Comparison of ENCODE assay signal across 8 cellular contexts in genomic region chr3:41961061-41961749, GRCh38. TPM values are rescaled to one million over a fixed set of nuclear protein-coding genes. Genes with fewer than 3 reads are reported as not detected.
DNase-seq lines count a peak whose midpoint lies in the region; ATAC-seq, FAIRE-seq and TF ChIP-seq lines count a peak whose summit lies in the region.

No MANE protein-coding gene starts in this region.

- peak overlapping the region; percentile 87 for H3K4me3 ChIP-seq in PC-3 (ENCODE audit: low read length)
- H3K4me3 ChIP-seq in foreskin fibroblast (ENCODE audit: low read depth in 1 of 2, low read length in 2 of 2) = peak overlapping the region; percentile 75 to 86
- H3K4me3 ChIP-seq in neuron (ENCODE audit: low read length) = peak overlapping the region; percentile 87

- POLR2A ChIA-PET in PC-3 (lab: Charles Lee; ENCODE audit: unreplicated experiment) = no interaction called here

- no peak for TF ChIP-seq CTCF in PC-3 (conservative IDR thresholded peaks at IDR 0.05; ENCODE audit: low read depth, low read length)
- no peak for TF ChIP-seq CTCF in foreskin fibroblast (IDR thresholded peaks at IDR 0.05; ENCODE audit: low read depth, low read length)

- H3F3A ChIP-seq in PC-3 (ENCODE audit: low read length, unreplicated experiment) = no peaks in the 10 kb centered on the region

- peak overlapping the region; percentile 74 for H3K9ac ChIP-seq in PC-3 (ENCODE audit: low read length)

- peak overlapping the region; percentile 95 for H2AFZ ChIP-seq in PC-3 (ENCODE audit: low read length)
- peak overlapping the region; percentile 88 for H2AFZ ChIP-seq in neuron (ENCODE audit: low read depth, low read length)

- H3K9me2 ChIP-seq in PC-3 (replicated peaks; ENCODE audit: low read length) = no peaks in the 10 kb centered on the region

- H4K20me1 ChIP-seq in PC-3 (ENCODE audit: low read length) = no peaks in the 10 kb centered on the region

- H3K9me3 Mint-ChIP-seq in stimulated activated naive CD8-positive, alpha-beta T cell treated with anti-CD3 and anti-CD28 coated beads, Interleukin-15, amount 100 ng/mL, for 72 hours = no peaks in the 10 kb centered on the region

- H3K9me3 ChIP-seq in PC-3 (ENCODE audit: low read length) (no peaks in the 10 kb centered on the region), neuron (ENCODE audit: low read length) (no peaks in the 10 kb centered on the region)

- intact Hi-C loops in PC-3 (cut with micrococcal nuclease) = loop anchor here (5.0 kb wide), 1 partner anchor 1504 kb away; the partner anchor contains the start of gene RPL14

- H3K27me3 ChIP-seq in PC-3 (ENCODE audit: low read length) = no peaks in the 10 kb centered on the region
- no peaks in the 10 kb centered on the region for H3K27me3 ChIP-seq in neuron (ENCODE audit: insufficient read depth, low read length)

- H3K4me3 Mint-ChIP-seq in stimulated activated naive CD8-positive, alpha-beta T cell treated with anti-CD3 and anti-CD28 coated beads, Interleukin-15, amount 100 ng/mL, for 72 hours = peak overlapping the region; percentile 93 to 99

- peak; percentile 39 to 53 for DNase-seq in AML-193 (lab: John Stamatoyannopoulos, UW)
- peak; percentile 17 for DNase-seq in GM19239 (ENCODE audit: insufficient read length, low spot score)
- peak; percentile 63 for DNase-seq in PC-3
- peak; percentile 49 for DNase-seq in activated effector memory CD4-positive, alpha-beta T cell treated with Interleukin-2 at 50 U/mL for 16 hours
- DNase-seq in foreskin fibroblast = peak; percentile 62 to 84
- peak in 1 of 2 donors; percentile 48 for DNase-seq in stimulated activated naive CD8-positive, alpha-beta T cell treated with anti-CD3 and anti-CD28 coated beads, Interleukin-15, amount 100 ng/mL, for 72 hours

- no peaks in the 10 kb centered on the region for H3K27me3 Mint-ChIP-seq in stimulated activated naive CD8-positive, alpha-beta T cell treated with anti-CD3 and anti-CD28 coated beads, Interleukin-15, amount 100 ng/mL, for 72 hours

- H3K36me3 ChIP-seq in PC-3 (ENCODE audit: low read depth, low read length) (no peaks in the 10 kb centered on the region), neuron (ENCODE audit: insufficient read depth, low read length) (no peaks in the 10 kb centered on the region)

- peak overlapping the region; percentile 4; the same call in 1 of the 2 replicates for H3K27ac ChIP-seq in PC-3 (ENCODE audit: low read length)

- peaks cover 20% of the 10 kb centered on the region for H3K4me1 Mint-ChIP-seq in stimulated activated naive CD8-positive, alpha-beta T cell treated with anti-CD3 and anti-CD28 coated beads, Interleukin-15, amount 100 ng/mL, for 72 hours

- H3K4me1 ChIP-seq in PC-3 (ENCODE audit: insufficient read depth, low read length) (peaks cover 6% of the 10 kb centered on the region; the same call in 1 of the 2 replicates), neuron (ENCODE audit: insufficient read depth, low read length) (peaks cover 9% of the 10 kb centered on the region)

- TSS peak; percentile 73 for BruUV-seq in PC-3 (replicated peaks; lab: Mats Ljungman, UMichigan)

- FAIRE-seq in GM19239 (lab: Jason Lieb, UNC) = no peak

- peaks cover 15% of the 10 kb centered on the region for H3K79me2 ChIP-seq in PC-3 (ENCODE audit: low read length)

- ATAC-seq in HG03457 (IDR thresholded peaks at IDR 0.05; ENCODE audit: unreplicated experiment) (peak; percentile 10), PC-3 (peak; percentile 35)
- ATAC-seq in stimulated activated naive CD8-positive, alpha-beta T cell treated with anti-CD3 and anti-CD28 coated beads, Interleukin-15, amount 100 ng/mL, for 72 hours = peak; percentile 46

- CTCF ChIA-PET in PC-3 (lab: Charles Lee) = interaction anchor here (0.5 kb wide), 1 partner anchor 269 kb away, joined by 3 read pairs; no protein-coding TSS in a partner anchor

- peak overlapping the region; percentile 92 to 95 for H3K27ac Mint-ChIP-seq in stimulated activated naive CD8-positive, alpha-beta T cell treated with anti-CD3 and anti-CD28 coated beads, Interleukin-15, amount 100 ng/mL, for 72 hours

- H3K4me2 ChIP-seq in PC-3 (ENCODE audit: low read length) = peak overlapping the region; percentile 96

RNA-seq across cellular contexts. Expression of gene ULK4, which starts 0.7 kb away (rescaled TPM):
- total RNA-seq in PC-3 (2014; rRNA removed) = 4.8 and 10.0 TPM in 2 replicates
